In the genomic region with DNA sequence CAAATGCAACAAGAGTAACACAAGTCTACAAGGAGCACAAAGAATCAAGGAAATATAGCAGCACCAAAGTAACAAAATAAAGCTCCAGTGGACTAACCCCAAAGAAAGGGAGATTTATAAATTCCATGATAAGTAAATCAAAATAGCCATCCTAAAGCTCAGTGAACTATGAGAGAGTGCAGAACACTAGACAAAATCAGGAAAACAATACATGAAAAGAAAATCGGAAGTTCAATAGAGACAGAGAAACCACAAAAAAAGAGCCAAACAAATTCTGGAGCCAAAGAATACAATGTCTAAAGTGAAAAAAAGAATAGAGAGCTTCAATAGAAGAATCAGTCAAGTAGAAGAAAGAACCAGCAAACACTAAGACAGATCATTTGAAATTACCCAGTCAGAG, we compare ENCODE assay signal across 1 cellular context.
TF ChIP-seq lines count a peak whose summit lies in the region.

No MANE protein-coding gene starts in this region.

TF ChIP-seq in HepG2, 621 proteins besides CTCF, POLR2A, EP300 and RAD21 (continued from another document):
- TF ChIP-seq, protein P1, sequence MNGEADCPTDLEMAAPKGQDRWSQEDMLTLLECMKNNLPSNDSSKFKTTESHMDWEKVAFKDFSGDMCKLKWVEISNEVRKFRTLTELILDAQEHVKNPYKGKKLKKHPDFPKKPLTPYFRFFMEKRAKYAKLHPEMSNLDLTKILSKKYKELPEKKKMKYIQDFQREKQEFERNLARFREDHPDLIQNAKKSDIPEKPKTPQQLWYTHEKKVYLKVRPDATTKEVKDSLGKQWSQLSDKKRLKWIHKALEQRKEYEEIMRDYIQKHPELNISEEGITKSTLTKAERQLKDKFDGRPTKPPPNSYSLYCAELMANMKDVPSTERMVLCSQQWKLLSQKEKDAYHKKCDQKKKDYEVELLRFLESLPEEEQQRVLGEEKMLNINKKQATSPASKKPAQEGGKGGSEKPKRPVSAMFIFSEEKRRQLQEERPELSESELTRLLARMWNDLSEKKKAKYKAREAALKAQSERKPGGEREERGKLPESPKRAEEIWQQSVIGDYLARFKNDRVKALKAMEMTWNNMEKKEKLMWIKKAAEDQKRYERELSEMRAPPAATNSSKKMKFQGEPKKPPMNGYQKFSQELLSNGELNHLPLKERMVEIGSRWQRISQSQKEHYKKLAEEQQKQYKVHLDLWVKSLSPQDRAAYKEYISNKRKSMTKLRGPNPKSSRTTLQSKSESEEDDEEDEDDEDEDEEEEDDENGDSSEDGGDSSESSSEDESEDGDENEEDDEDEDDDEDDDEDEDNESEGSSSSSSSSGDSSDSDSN (CRISPR knock-in tag; IDR thresholded peaks at IDR 0.05): no peak
- TF ChIP-seq, protein P2, sequence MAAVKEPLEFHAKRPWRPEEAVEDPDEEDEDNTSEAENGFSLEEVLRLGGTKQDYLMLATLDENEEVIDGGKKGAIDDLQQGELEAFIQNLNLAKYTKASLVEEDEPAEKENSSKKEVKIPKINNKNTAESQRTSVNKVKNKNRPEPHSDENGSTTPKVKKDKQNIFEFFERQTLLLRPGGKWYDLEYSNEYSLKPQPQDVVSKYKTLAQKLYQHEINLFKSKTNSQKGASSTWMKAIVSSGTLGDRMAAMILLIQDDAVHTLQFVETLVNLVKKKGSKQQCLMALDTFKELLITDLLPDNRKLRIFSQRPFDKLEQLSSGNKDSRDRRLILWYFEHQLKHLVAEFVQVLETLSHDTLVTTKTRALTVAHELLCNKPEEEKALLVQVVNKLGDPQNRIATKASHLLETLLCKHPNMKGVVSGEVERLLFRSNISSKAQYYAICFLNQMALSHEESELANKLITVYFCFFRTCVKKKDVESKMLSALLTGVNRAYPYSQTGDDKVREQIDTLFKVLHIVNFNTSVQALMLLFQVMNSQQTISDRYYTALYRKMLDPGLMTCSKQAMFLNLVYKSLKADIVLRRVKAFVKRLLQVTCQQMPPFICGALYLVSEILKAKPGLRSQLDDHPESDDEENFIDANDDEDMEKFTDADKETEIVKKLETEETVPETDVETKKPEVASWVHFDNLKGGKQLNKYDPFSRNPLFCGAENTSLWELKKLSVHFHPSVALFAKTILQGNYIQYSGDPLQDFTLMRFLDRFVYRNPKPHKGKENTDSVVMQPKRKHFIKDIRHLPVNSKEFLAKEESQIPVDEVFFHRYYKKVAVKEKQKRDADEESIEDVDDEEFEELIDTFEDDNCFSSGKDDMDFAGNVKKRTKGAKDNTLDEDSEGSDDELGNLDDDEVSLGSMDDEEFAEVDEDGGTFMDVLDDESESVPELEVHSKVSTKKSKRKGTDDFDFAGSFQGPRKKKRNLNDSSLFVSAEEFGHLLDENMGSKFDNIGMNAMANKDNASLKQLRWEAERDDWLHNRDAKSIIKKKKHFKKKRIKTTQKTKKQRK (IDR thresholded peaks at IDR 0.05; ENCODE audit: low read length): no peak
- TF ChIP-seq KLF11 (CRISPR knock-in tag; IDR thresholded peaks at IDR 0.05) (no peak), ZFP82 (CRISPR knock-in tag; IDR thresholded peaks at IDR 0.05; ENCODE audit: borderline replicate concordance) (no peak), ZNF446 (CRISPR knock-in tag; IDR thresholded peaks at IDR 0.05) (no peak), CENPX (CRISPR knock-in tag; IDR thresholded peaks at IDR 0.05) (no peak), ZEB1 (IDR thresholded peaks at IDR 0.05; ENCODE audit: insufficient replicate concordance, low read depth) (no peak), SAP130 (CRISPR knock-in tag; IDR thresholded peaks at IDR 0.05; ENCODE audit: low read depth) (no peak)
- TF ChIP-seq, protein P3, sequence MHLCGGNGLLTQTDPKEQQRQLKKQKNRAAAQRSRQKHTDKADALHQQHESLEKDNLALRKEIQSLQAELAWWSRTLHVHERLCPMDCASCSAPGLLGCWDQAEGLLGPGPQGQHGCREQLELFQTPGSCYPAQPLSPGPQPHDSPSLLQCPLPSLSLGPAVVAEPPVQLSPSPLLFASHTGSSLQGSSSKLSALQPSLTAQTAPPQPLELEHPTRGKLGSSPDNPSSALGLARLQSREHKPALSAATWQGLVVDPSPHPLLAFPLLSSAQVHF (CRISPR knock-in tag; IDR thresholded peaks at IDR 0.05): no peak
- TF ChIP-seq, protein P4, sequence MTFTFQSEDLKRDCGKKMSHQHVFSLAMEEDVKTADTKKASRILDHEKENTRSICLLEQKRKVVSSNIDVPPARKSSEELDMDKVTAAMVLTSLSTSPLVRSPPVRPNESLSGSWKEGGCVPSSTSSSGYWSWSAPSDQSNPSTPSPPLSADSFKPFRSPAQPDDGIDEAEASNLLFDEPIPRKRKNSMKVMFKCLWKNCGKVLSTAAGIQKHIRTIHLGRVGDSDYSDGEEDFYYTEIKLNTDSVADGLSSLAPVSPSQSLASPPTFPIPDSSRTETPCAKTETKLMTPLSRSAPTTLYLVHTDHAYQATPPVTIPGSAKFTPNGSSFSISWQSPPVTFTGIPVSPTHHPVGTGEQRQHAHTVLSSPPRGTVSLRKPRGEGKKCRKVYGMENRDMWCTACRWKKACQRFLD (CRISPR knock-in tag; IDR thresholded peaks at IDR 0.05; ENCODE audit: borderline replicate concordance): no peak
- TF ChIP-seq, protein P5, sequence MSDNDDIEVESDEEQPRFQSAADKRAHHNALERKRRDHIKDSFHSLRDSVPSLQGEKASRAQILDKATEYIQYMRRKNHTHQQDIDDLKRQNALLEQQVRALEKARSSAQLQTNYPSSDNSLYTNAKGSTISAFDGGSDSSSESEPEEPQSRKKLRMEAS (IDR thresholded peaks at IDR 0.05): no peak
